8 cellular contexts compared by ENCODE assay signal in genomic region chr3:72177075-72178050, GRCh38.
DNase-seq lines count a peak whose midpoint lies in the region; ATAC-seq, FAIRE-seq and TF ChIP-seq lines count a peak whose summit lies in the region.

No MANE protein-coding gene starts in this region.

- no peaks in the 10 kb centered on the region for H3K36me3 Mint-ChIP-seq in activated T-cell treated with anti-CD3 and anti-CD28 coated beads, Interleukin-2, amount 50 U/mL, for 72 hours (ENCODE audit: insufficient read depth in 2 of 2)

- no peak for TF ChIP-seq CTCF in kidney (IDR thresholded peaks at IDR 0.05; ENCODE audit: borderline replicate concordance, extremely low read depth, insufficient read depth)

- peak overlapping the region; percentile 22 to 34 for H3K4me3 ChIP-seq in kidney (ENCODE audit: low read length in 2 of 2)

- H3K9ac ChIP-seq in kidney (ENCODE audit: low read length in 2 of 2) = no peak overlapping the region

- peaks cover 23% of the 10 kb centered on the region for H3K4me1 Mint-ChIP-seq in activated T-cell treated with anti-CD3 and anti-CD28 coated beads, Interleukin-2, amount 50 U/mL, for 72 hours (ENCODE audit: low read depth)

- peak; percentile 21 to 36 for DNase-seq in stimulated activated CD4-positive, alpha-beta T cell treated with anti-CD3 and anti-CD28 coated beads, Interleukin-2, amount 100 ng/mL, for 24 hours
- DNase-seq in stimulated activated CD4-positive, alpha-beta T cell treated with anti-CD3 and anti-CD28 coated beads, Interleukin-4, amount 100 ng/mL, for 4 hours = no peak
- DNase-seq in activated T-cell treated with anti-CD3 and anti-CD28 coated beads, Interleukin-2, amount 50 U/mL, for 72 hours = peak; percentile 21 to 47
- DNase-seq in kidney = peak; percentile 87
- DNase-seq in NCI-H1092 (lab: John Stamatoyannopoulos, UW) = no peak
- DNase-seq in activated CD4-positive, CD25-positive, alpha-beta regulatory T cell (lab: John Stamatoyannopoulos, UW) = no peak

- H3K4me3 Mint-ChIP-seq in activated T-cell treated with anti-CD3 and anti-CD28 coated beads, Interleukin-2, amount 50 U/mL, for 72 hours = peak overlapping the region in 1 of 2 donors; percentile 73

- H3K27ac Mint-ChIP-seq in activated T-cell treated with anti-CD3 and anti-CD28 coated beads, Interleukin-2, amount 50 U/mL, for 72 hours = no peak overlapping the region

- no peaks in the 10 kb centered on the region for H3K9me3 Mint-ChIP-seq in activated T-cell treated with anti-CD3 and anti-CD28 coated beads, Interleukin-2, amount 50 U/mL, for 72 hours

- H3K27ac ChIP-seq in kidney (ENCODE audit: low read depth in 2 of 2, low read length in 2 of 2) (no peak overlapping the region), temporal lobe (ENCODE audit: low read depth, low read length) (peak overlapping the region; percentile 47)

- FAIRE-seq in kidney (lab: Jason Lieb, UNC) = no peak

- H3K36me3 ChIP-seq in kidney (ENCODE audit: control insufficient read depth in 1 of 2, insufficient read depth in 2 of 2, low read length in 2 of 2) = no peaks in the 10 kb centered on the region

- peaks cover 71% of the 10 kb centered on the region for H3K27me3 Mint-ChIP-seq in activated T-cell treated with anti-CD3 and anti-CD28 coated beads, Interleukin-2, amount 50 U/mL, for 72 hours (ENCODE audit: low read depth)

- no peaks in the 10 kb centered on the region for H3K9me3 ChIP-seq in kidney (ENCODE audit: control insufficient read depth in 1 of 2, low read length in 2 of 2)

- peak; percentile 53 for ATAC-seq in HG03025 (IDR thresholded peaks at IDR 0.05; ENCODE audit: low FRiP score, unreplicated experiment)
- peak; percentile 47 to 71 for ATAC-seq in activated T-cell treated with anti-CD3 and anti-CD28 coated beads, Interleukin-2, amount 50 U/mL, for 72 hours (replicated peaks in 1 of 2)

- H3K4me1 ChIP-seq in kidney (ENCODE audit: control insufficient read depth in 1 of 2, insufficient read depth in 1 of 2, low read depth in 1 of 2, low read length in 2 of 2) = peaks cover 0 to 6% of the 10 kb centered on the region in 2 donors

- intact Hi-C loops in kidney (cut with DNase I) = no loop called here

Comparison
In these comparisons a context has a peak if more than half of its experiments do, and no peak if none do; other contexts are left out.
1. DNase-seq: peak in stimulated activated CD4-positive, alpha-beta T cell treated with anti-CD3 and anti-CD28 coated beads, Interleukin-2, amount 100 ng/mL, for 24 hours (2 of 2), activated T-cell treated with anti-CD3 and anti-CD28 coated beads, Interleukin-2, amount 50 U/mL, for 72 hours (2 of 2) and kidney (single experiment); none in stimulated activated CD4-positive, alpha-beta T cell treated with anti-CD3 and anti-CD28 coated beads, Interleukin-4, amount 100 ng/mL, for 4 hours (0 of 2), NCI-H1092 (single experiment) and activated CD4-positive, CD25-positive, alpha-beta regulatory T cell (0 of 4).